ENCODE assay signal across 8 cellular contexts in genomic region chr1:39205102-39205780, GRCh38. TPM values are rescaled to one million over a fixed set of nuclear protein-coding genes. Genes with fewer than 3 reads are reported as not detected.
DNase-seq lines count a peak whose midpoint lies in the region; ATAC-seq and TF ChIP-seq lines count a peak whose summit lies in the region.

No MANE protein-coding gene starts in this region.

- no peak overlapping the region for H3K4me3 ChIP-seq in PC-3 (ENCODE audit: low read length)
- H3K4me3 ChIP-seq in gastroesophageal sphincter: peak overlapping the region; percentile 48 to 59
- peak overlapping the region; percentile 50 for H3K4me3 ChIP-seq in trophoblast cell (ENCODE audit: low read depth, low read length)
- peak overlapping the region; percentile 42 to 46 for H3K4me3 ChIP-seq in uterus

- WGBS in gastroesophageal sphincter (ENCODE audit: low coverage in 1 of 2), 2 donors: 0 to 7% methylated on average over 1 to 3 of the region's 4 CpGs
- WGBS in trophoblast cell (ENCODE audit: extremely low coverage, insufficient coverage, insufficient read length): no CpG with 5 or more reads among the region's 4 CpGs

- H3K27ac ChIP-seq in PC-3 (ENCODE audit: low read length) (peak overlapping the region; percentile 31), gastroesophageal sphincter (peak overlapping the region; percentile 91 to 100 (median 92)), trophoblast cell (ENCODE audit: low read depth, low read length) (peak overlapping the region; percentile 86), uterus (peak overlapping the region; percentile 94 to 99)

- H3K27me3 ChIP-seq in PC-3 (ENCODE audit: low read length): no peaks in the 10 kb centered on the region
- no peaks in the 10 kb centered on the region for H3K27me3 ChIP-seq in gastroesophageal sphincter
- H3K27me3 ChIP-seq in trophoblast cell (ENCODE audit: insufficient read depth, low read length): no peaks in the 10 kb centered on the region
- H3K27me3 ChIP-seq in uterus: no peaks in the 10 kb centered on the region

- peak; percentile 37 for ATAC-seq in PC-3
- peak; percentile 66 for ATAC-seq in gastroesophageal sphincter
- ATAC-seq in HG02938 (IDR thresholded peaks at IDR 0.05; ENCODE audit: unreplicated experiment): no peak

- no peaks in the 10 kb centered on the region for H3K9me2 ChIP-seq in PC-3 (replicated peaks; ENCODE audit: low read length)

- in situ Hi-C loops in GM13977 (cut with MboI; ENCODE audit: low pct_unique_long_range_greater_than_20kb, low sequenced_read_pairs, unreplicated experiment): no loop called here

- H3K4me1 ChIP-seq in PC-3 (ENCODE audit: insufficient read depth, low read length) (peaks cover 17% of the 10 kb centered on the region), gastroesophageal sphincter (peaks cover 0 to 78% (median 8%) of the 10 kb centered on the region in 3 donors), trophoblast cell (ENCODE audit: control insufficient read depth in 1 of 2, insufficient read depth in 2 of 2, low read length in 2 of 2) (peaks cover 8 to 15% of the 10 kb centered on the region in 2 experiments), uterus (peaks cover 0 to 5% of the 10 kb centered on the region in 2 donors)

- H2BK5ac ChIP-seq in trophoblast cell (ENCODE audit: low read depth, low read length, poor library complexity): peak overlapping the region; percentile 78

- TF ChIP-seq CTCF in GM13977 (IDR thresholded peaks at IDR 0.05; ENCODE audit: extremely low read depth, insufficient read depth, missing control alignments) (no peak), PC-3 (conservative IDR thresholded peaks at IDR 0.05; ENCODE audit: low read depth, low read length) (no peak), gastroesophageal sphincter (IDR thresholded peaks at IDR 0.05) (no peak), uterus (IDR thresholded peaks at IDR 0.05) (no peak)

- H4K8ac ChIP-seq in trophoblast cell (ENCODE audit: low read depth, low read length): peak overlapping the region; percentile 71

- DNase-seq in GM13977 (ENCODE audit: low spot score) (peak; percentile 39), PC-3 (peak; percentile 35), trophoblast cell (peak; percentile 80 to 85), uterus (peak; percentile 43 to 47), NCI-H1694 treated with DMSO at 0.1 percent for 48 hours (lab: John Stamatoyannopoulos, UW) (no peak)
- DNase-seq in activated gamma-delta T cell treated with anti-CD3 and anti-CD28 coated beads, Interleukin-2, amount 50 U/mL, for 16 hours (ENCODE audit: low read depth): peak; percentile 50

- peak overlapping the region; percentile 79 for H2BK12ac ChIP-seq in trophoblast cell (ENCODE audit: low read length)

- H3K4me2 ChIP-seq in PC-3 (ENCODE audit: low read length): peak overlapping the region; percentile 43
- H3K4me2 ChIP-seq in trophoblast cell (ENCODE audit: low read length): peak overlapping the region; percentile 60

- BruUV-seq in PC-3 (replicated peaks; lab: Mats Ljungman, UMichigan): no TSS peak

- H4K91ac ChIP-seq in trophoblast cell (ENCODE audit: low read depth, low read length): peak overlapping the region; percentile 83

- H3K9me3 ChIP-seq in PC-3 (ENCODE audit: low read length) (no peaks in the 10 kb centered on the region), gastroesophageal sphincter (no peaks in the 10 kb centered on the region), trophoblast cell (ENCODE audit: insufficient read depth, low read depth, low read length) (no peaks in the 10 kb centered on the region), uterus (no peaks in the 10 kb centered on the region)

- intact Hi-C loops in PC-3 (cut with micrococcal nuclease) (no loop called here), uterus (cut with DNase I; ENCODE audit: low total_unique reads) (no loop called here)

- H3K14ac ChIP-seq in trophoblast cell (ENCODE audit: low read length): peak overlapping the region; percentile 66

- peak overlapping the region; percentile 78 for H3K18ac ChIP-seq in trophoblast cell (ENCODE audit: low read length)

- CTCF ChIA-PET in PC-3 (lab: Charles Lee): interaction anchor here (0.6 to 1.5 kb wide), 3 partner anchors 10 to 53 kb away, joined by 3 to 7 read pairs (median 4); no protein-coding TSS in a partner anchor

- no peaks in the 10 kb centered on the region for H3K36me3 ChIP-seq in PC-3 (ENCODE audit: low read depth, low read length)
- no peaks in the 10 kb centered on the region for H3K36me3 ChIP-seq in gastroesophageal sphincter
- no peaks in the 10 kb centered on the region for H3K36me3 ChIP-seq in trophoblast cell (ENCODE audit: control insufficient read depth in 1 of 2, insufficient read depth in 2 of 2, low read length in 2 of 2)
- no peaks in the 10 kb centered on the region for H3K36me3 ChIP-seq in uterus

- POLR2A ChIA-PET in PC-3 (lab: Charles Lee; ENCODE audit: unreplicated experiment): no interaction called here

- H4K12ac ChIP-seq in trophoblast cell (ENCODE audit: low read depth, low read length): peak overlapping the region; percentile 20

- H2BK120ac ChIP-seq in trophoblast cell (ENCODE audit: insufficient read depth, low read length, poor library complexity): peak overlapping the region; percentile 76

- no peaks in the 10 kb centered on the region for H3F3A ChIP-seq in PC-3 (ENCODE audit: low read length, unreplicated experiment)

- H3K79me1 ChIP-seq in trophoblast cell (ENCODE audit: low read length): peaks cover 16% of the 10 kb centered on the region

- no peaks in the 10 kb centered on the region for H4K20me1 ChIP-seq in PC-3 (ENCODE audit: low read length)

- 0 out of 2 replicates have a peak overlapping the region, but pooled peaks have one; percentile 7 for H3K9ac ChIP-seq in PC-3 (ENCODE audit: low read length)
- peak overlapping the region; percentile 24 for H3K9ac ChIP-seq in trophoblast cell (ENCODE audit: low read length)

- TF ChIP-seq EP300 in gastroesophageal sphincter (IDR thresholded peaks at IDR 0.05): no peak

- H3K4ac ChIP-seq in trophoblast cell (ENCODE audit: low read depth, low read length): peak overlapping the region; percentile 56

- TF ChIP-seq POLR2A in gastroesophageal sphincter (IDR thresholded peaks at IDR 0.05) (no peak), uterus (IDR thresholded peaks at IDR 0.05) (no peak)

- no peak overlapping the region for H2AFZ ChIP-seq in PC-3 (ENCODE audit: low read length)
- H2AFZ ChIP-seq in trophoblast cell (ENCODE audit: insufficient read depth, low read length, poor library complexity): no peak overlapping the region

- no peak overlapping the region for H3K23ac ChIP-seq in trophoblast cell (ENCODE audit: low read length)

- H3K79me2 ChIP-seq in PC-3 (ENCODE audit: low read length) (peaks cover 46% of the 10 kb centered on the region), trophoblast cell (ENCODE audit: control insufficient read depth, insufficient read depth, low read length, poor library complexity) (peaks cover 2% of the 10 kb centered on the region)

- peak overlapping the region; percentile 88 for H2AK5ac ChIP-seq in trophoblast cell (ENCODE audit: low read length)

RNA-seq across cellular contexts. Expression of gene MACF1, which starts 0.7 kb away (rescaled TPM):
- total RNA-seq in PC-3 (2014; rRNA removed): 103 and 146 TPM in 2 replicates
- 100 to 1,000 TPM; 454 to 752 (median 541) TPM for total RNA-seq in gastroesophageal sphincter
- 51.7 and 53.8 TPM in 2 replicates for polyA plus RNA-seq in trophoblast cell (2013)
- total RNA-seq in uterus: 100 to 1,000 TPM; 210 to 602 (median 573) TPM

Comparison
In these comparisons a context has a peak if more than half of its experiments do, and no peak if none do; other contexts are left out.
1. H3K27ac ChIP-seq: peak in every context shown above with its lines; median percentile 96 in uterus; 92 in gastroesophageal sphincter; 86 in trophoblast cell; 31 in PC-3.